8 cellular contexts compared by ENCODE assay signal in the genomic region with DNA sequence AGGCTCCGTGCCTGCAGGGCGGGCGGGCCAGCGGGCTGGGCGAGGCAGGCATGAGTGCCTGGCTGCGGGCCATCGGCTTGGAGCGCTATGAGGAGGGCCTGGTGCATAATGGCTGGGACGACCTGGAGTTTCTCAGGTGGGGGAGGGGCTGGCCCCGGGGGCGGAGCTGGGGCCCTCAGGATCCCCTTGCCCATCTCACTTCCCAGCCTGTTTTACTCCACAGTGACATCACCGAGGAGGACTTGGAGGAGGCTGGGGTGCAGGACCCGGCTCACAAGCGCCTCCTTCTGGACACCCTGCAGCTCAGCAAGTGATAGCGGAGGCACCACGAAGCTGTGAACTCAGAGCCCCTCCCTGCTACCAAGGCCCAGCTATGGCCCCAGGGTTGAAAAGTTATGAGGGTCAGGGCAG. TPM values are rescaled to one million over a fixed set of nuclear protein-coding genes. Genes with fewer than 3 reads are reported as not detected.
A peak's percentile ranks its signal among the peaks of the same experiment; 100 is the strongest.
DNase-seq lines count a peak whose midpoint lies in the region; ATAC-seq, FAIRE-seq and TF ChIP-seq lines count a peak whose summit lies in the region.

No MANE protein-coding gene starts in this region.

- no peaks in the 10 kb centered on the region for H3K36me3 ChIP-seq in breast epithelium

- no peaks in the 10 kb centered on the region for H3K9me3 ChIP-seq in breast epithelium

- in situ Hi-C loops in SK-MEL-5 (cut with HindIII; ENCODE audit: low pct_unique_long_range_greater_than_20kb, low sequenced_read_pairs): no loop called here

- peaks cover 0 to 11% of the 10 kb centered on the region in 2 donors for H3K4me1 ChIP-seq in breast epithelium

- no peak for TF ChIP-seq POLR2A in breast epithelium (IDR thresholded peaks at IDR 0.05)

- DNase-seq in DMS79 (lab: John Stamatoyannopoulos, UW) (peak; percentile 30), HTR-8/SVneo (ENCODE audit: insufficient read length, low spot score) (peak; percentile 73), SK-MEL-5 (ENCODE audit: low read depth, low spot score) (peak; percentile 91), breast epithelium (ENCODE audit: low spot score in 2 of 2) (no peak), islet precursor cell (peak; percentile 96), superior temporal gyrus (ENCODE audit: extremely low spot score) (no peak)
- DNase-seq in stimulated activated CD4-positive, alpha-beta T cell treated with anti-CD3 and anti-CD28 coated beads, Interleukin-4, amount 100 ng/mL, for 1 hour: peak; percentile 46

- no peak overlapping the region for H3K4me3 ChIP-seq in breast epithelium

- intact Hi-C loops in breast epithelium (cut with DNase I; ENCODE audit: low total_unique reads): no loop called here

- no peak for ATAC-seq in GM18502 (IDR thresholded peaks at IDR 0.05; ENCODE audit: poor library complexity, unreplicated experiment)

- peak overlapping the region in 1 of 2 donors; percentile 43 for H3K27ac ChIP-seq in breast epithelium

- FAIRE-seq in HTR-8/SVneo (lab: Jason Lieb, UNC): no peak

- peaks cover 0 to 8% of the 10 kb centered on the region in 2 donors for H3K27me3 ChIP-seq in breast epithelium

- TF ChIP-seq CTCF in breast epithelium (IDR thresholded peaks at IDR 0.05): peak in 2 of 3 donors; percentile 24 to 30

RNA-seq across cellular contexts. Expression of a gene that starts 5.9 kb away (rescaled TPM):
- total RNA-seq in SK-MEL-5 (2014; rRNA removed; shearing (Covaris generic)): not detected in 2 replicates
- not detected in 2 replicates for polyA plus RNA-seq in SK-MEL-5 (2015; cell fraction: cytosol; rRNA removed)
- polyA plus RNA-seq in SK-MEL-5 (2015; cell fraction: nucleus; rRNA removed): not detected in 2 replicates
- not detected for total RNA-seq in breast epithelium

RNA-seq across cellular contexts. Expression of a gene that starts 13.5 kb away (rescaled TPM):
- 105 and 121 TPM in 2 replicates for total RNA-seq in SK-MEL-5 (2014; rRNA removed; shearing (Covaris generic))
- polyA plus RNA-seq in SK-MEL-5 (2015; cell fraction: cytosol; rRNA removed): 213 and 240 TPM in 2 replicates
- 1,276 and 1,396 TPM in 2 replicates for polyA plus RNA-seq in SK-MEL-5 (2015; cell fraction: nucleus; rRNA removed)
- total RNA-seq in breast epithelium: 10 to 100 TPM; 47.2 to 91.8 (median 73.1) TPM

RNA-seq across cellular contexts. Expression of a gene that starts 21.5 kb away (rescaled TPM):
- total RNA-seq in SK-MEL-5 (2014; rRNA removed; shearing (Covaris generic)): not detected in 2 replicates
- polyA plus RNA-seq in SK-MEL-5 (2015; cell fraction: cytosol; rRNA removed): not detected in 2 replicates
- not detected in 2 replicates for polyA plus RNA-seq in SK-MEL-5 (2015; cell fraction: nucleus; rRNA removed)
- 100 to 1,000 TPM in 1 of 3 donors, 10 to 100 TPM in 1, 1 to 10 TPM in 1; 5.2 to 143 (median 16.7) TPM for total RNA-seq in breast epithelium

RNA-seq across cellular contexts. Expression of a gene that starts 46.1 kb away (rescaled TPM):
- not detected in 2 replicates for total RNA-seq in SK-MEL-5 (2014; rRNA removed; shearing (Covaris generic))
- 0.56 and 0.95 TPM in 2 replicates for polyA plus RNA-seq in SK-MEL-5 (2015; cell fraction: cytosol; rRNA removed)
- not detected in 2 replicates for polyA plus RNA-seq in SK-MEL-5 (2015; cell fraction: nucleus; rRNA removed)
- 10 to 100 TPM in 2 of 3 donors, not detected in 1; 11.8 to 45.2 TPM for total RNA-seq in breast epithelium

Comparison
In these comparisons a context has a peak if more than half of its experiments do, and no peak if none do; other contexts are left out.
1. DNase-seq: peak in DMS79 (single experiment), HTR-8/SVneo (single experiment), SK-MEL-5 (single experiment), islet precursor cell (single experiment) and stimulated activated CD4-positive, alpha-beta T cell treated with anti-CD3 and anti-CD28 coated beads, Interleukin-4, amount 100 ng/mL, for 1 hour (single experiment); none in breast epithelium (0 of 2) and superior temporal gyrus (single experiment).